Comparison of ENCODE assay signal across 8 cellular contexts in the genomic region with DNA sequence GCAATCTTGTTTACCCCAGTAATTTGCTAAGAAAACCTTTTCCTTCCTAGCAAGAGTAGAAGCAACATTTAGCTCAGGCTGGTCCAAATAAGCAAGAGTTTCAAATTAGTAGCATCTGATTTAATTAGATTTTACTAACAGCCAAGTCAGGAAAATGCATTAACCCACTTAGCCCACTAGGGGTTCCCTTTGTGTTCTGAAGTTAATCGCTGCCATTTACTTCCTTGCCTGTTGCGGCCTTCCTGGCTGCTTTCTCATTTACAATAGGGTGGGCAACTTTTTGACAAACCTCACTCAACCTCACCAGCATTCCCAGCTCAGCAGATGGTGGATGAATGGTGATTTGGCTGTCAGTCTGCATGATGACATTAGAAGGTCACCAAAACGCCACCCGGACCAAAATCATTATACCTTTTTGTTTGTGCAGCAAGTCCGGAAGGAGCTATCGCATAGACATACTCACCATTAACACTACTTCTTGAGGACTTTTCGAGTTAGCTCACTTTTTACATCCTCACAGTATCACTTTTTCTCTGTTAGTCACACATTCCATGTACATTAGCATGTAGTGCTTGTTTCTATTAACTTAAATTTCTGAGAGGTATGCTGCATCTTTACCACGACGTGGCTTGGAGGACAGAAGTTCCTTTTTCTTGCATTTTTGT.
A peak's percentile ranks its signal among the peaks of the same experiment; 100 is the strongest.
DNase-seq lines count a peak whose midpoint lies in the region; ATAC-seq and TF ChIP-seq lines count a peak whose summit lies in the region.

No MANE protein-coding gene starts in this region.

- no peak for ATAC-seq in GM19397 (IDR thresholded peaks at IDR 0.05; ENCODE audit: unreplicated experiment)

- TF ChIP-seq CTCF in HFF-Myc (IDR thresholded peaks at IDR 0.05; ENCODE audit: low read depth, low read length, missing control alignments) (peak; percentile 50), RWPE1 (conservative IDR thresholded peaks at IDR 0.05; ENCODE audit: low read depth) (peak; percentile 69)

- POLR2A ChIA-PET in RWPE1 (lab: Yijun Ruan, JAX; ENCODE audit: low non-redundant PET), result no interaction called here

- H3K27ac ChIP-seq in RWPE1, result no peak overlapping the region

- DNase-seq in ELF-1 (ENCODE audit: low read depth, low spot score) (peak; percentile 29), HFF-Myc (ENCODE audit: extremely low read depth, low read depth) (no peak), RWPE1 (ENCODE audit: low spot score) (no peak), iPS-NIHi11 (ENCODE audit: low spot score) (peak; percentile 58), NOMO-1 treated with DMSO at 0.1 percent for 48 hours (lab: John Stamatoyannopoulos, UW; ENCODE audit: unreplicated experiment) (no peak), cerebellum (ENCODE audit: low spot score) (no peak), NCI-H1436 (lab: John Stamatoyannopoulos, UW) (no peak)

- CTCF ChIA-PET in RWPE1 (lab: Yijun Ruan, JAX), result interaction anchor here (0.6 to 0.7 kb wide), 2 partner anchors 176 to 828 kb away, joined by 3 to 5 read pairs; no protein-coding TSS in a partner anchor

- no peak overlapping the region for H3K4me3 ChIP-seq in HFF-Myc (replicated peaks; ENCODE audit: low read depth, low read length)

Comparison
In these comparisons a context has a peak if more than half of its experiments do, and no peak if none do; other contexts are left out.
1. DNase-seq: peak in ELF-1 (single experiment) and iPS-NIHi11 (single experiment); none in HFF-Myc (single experiment), RWPE1 (single experiment), NOMO-1 treated with DMSO at 0.1 percent for 48 hours (single experiment), cerebellum (single experiment) and NCI-H1436 (single experiment).